Comparison of ENCODE assay signal across 8 cellular contexts in genomic region chr9:126860077-126860756, GRCh38.
DNase-seq lines count a peak whose midpoint lies in the region; ATAC-seq lines count a peak whose summit lies in the region.

TSS of gene ZBTB34 (plus strand) at chr9:126860639. CDS start at chr9:126879400, 18,761 bp downstream.

- peak within 1 kb of the TSS; percentile 91 for H3K27ac ChIP-seq in layer of hippocampus (ENCODE audit: low read depth, low read length)

- ATAC-seq in HG02588 (IDR thresholded peaks at IDR 0.05; ENCODE audit: unreplicated experiment): peak; percentile 61

- DNase-seq in NCI-H2029 (lab: John Stamatoyannopoulos, UW) (peak; percentile 33), NCI-H2029 treated with DMSO at 0.1 percent for 48 hours (lab: John Stamatoyannopoulos, UW) (no peak), NCI-H1105 (lab: John Stamatoyannopoulos, UW) (peak; percentile 50)
- DNase-seq in activated CD4-positive, CD25-positive, alpha-beta regulatory T cell treated with anti-CD3 and anti-CD28 coated beads, Interleukin-2, amount 50 U/mL, for 16 hours (ENCODE audit: low read depth, low spot score): peak; percentile 71
- peak; percentile 72 for DNase-seq in central memory CD4-positive, alpha-beta T cell
- DNase-seq in stimulated activated CD4-positive, alpha-beta T cell treated with anti-CD3 and anti-CD28 coated beads, Interleukin-2, amount 100 ng/mL, for 24 hours: peak; percentile 76 to 81

- H3K27me3 ChIP-seq in layer of hippocampus (ENCODE audit: control insufficient read depth, insufficient read depth, low read length): no peaks in the 10 kb centered on the region
